In genomic region chr6:160265869-160266476, GRCh38 we compare ENCODE assay signal across 14 cellular contexts. TPM values are rescaled to one million over a fixed set of nuclear protein-coding genes. Genes with fewer than 3 reads are reported as not detected.
DNase-seq lines count a peak whose midpoint lies in the region; ATAC-seq, FAIRE-seq and TF ChIP-seq lines count a peak whose summit lies in the region.
"Had no signal": no experiment of that assay in that cellular context is flagged by ENCODE, and none has a peak within 500 bp of the region (broad histone marks: within the 10 kb centered on the region; RNA-seq: fewer than 3 reads in every experiment).

No MANE protein-coding gene starts in this region.

- no peaks in the 10 kb centered on the region for H3K9me3 ChIP-seq in CD8-positive, alpha-beta T cell (ENCODE audit: low read length)
- H3K9me3 ChIP-seq: right atrium auricular region had no signal

- no peaks in the 10 kb centered on the region for H3K36me3 ChIP-seq in CD8-positive, alpha-beta T cell (ENCODE audit: insufficient read depth, low read length)
- H3K36me3 ChIP-seq: right atrium auricular region had no signal

- no peaks in the 10 kb centered on the region for H3K36me3 Mint-ChIP-seq in CD8-positive, alpha-beta T cell

- intact Hi-C loops in CD8-positive, alpha-beta T cell (cut with DNase I, micrococcal nuclease), result no loop called here

- no peaks in the 10 kb centered on the region for H3K9me3 Mint-ChIP-seq in CD8-positive, alpha-beta T cell
- H3K9me3 Mint-ChIP-seq: activated B cell treated with CpG ODN at 0.5 μM for 24 hours had no signal

- H3K27ac ChIP-seq in CD8-positive, alpha-beta T cell (ENCODE audit: low read depth, low read length), result no peak overlapping the region
- H3K27ac ChIP-seq: right atrium auricular region had no signal

- POLR2A ChIA-PET in CD8-positive, alpha-beta T cell (lab: Charles Lee), result no interaction called here

- peaks cover 4% of the 10 kb centered on the region for H3K4me1 Mint-ChIP-seq in CD8-positive, alpha-beta T cell (ENCODE audit: low read depth)
- H3K4me1 Mint-ChIP-seq: activated B cell treated with CpG ODN at 0.5 μM for 24 hours had no signal

- H3K4me3 ChIP-seq in CD8-positive, alpha-beta T cell (ENCODE audit: low read depth, low read length), result no peak overlapping the region
- H3K4me3 ChIP-seq: right atrium auricular region had no signal

- peak; percentile 47 for FAIRE-seq in GM19239 (lab: Jason Lieb, UNC)
- FAIRE-seq: colon had no signal

- no peak overlapping the region for H3K27ac Mint-ChIP-seq in CD8-positive, alpha-beta T cell
- H3K27ac Mint-ChIP-seq: activated B cell treated with CpG ODN at 0.5 μM for 24 hours, B cell had no signal

- DNase-seq in CD8-positive, alpha-beta T cell, result no peak
- DNase-seq in GM19239 (ENCODE audit: insufficient read length, low spot score) (no peak), NCI-H2171 (lab: John Stamatoyannopoulos, UW) (no peak), HPDE6-E6E7 (ENCODE audit: extremely low spot score) (no peak)
- DNase-seq in effector CD8-positive, alpha-beta T cell (lab: John Stamatoyannopoulos, UW), result no peak
- DNase-seq: activated B cell treated with CpG ODN at 0.5 μM for 24 hours, glutamatergic neuron, mesenchymal stem cell had no signal

- no peak for TF ChIP-seq CTCF in CD8-positive, alpha-beta T cell (IDR thresholded peaks at IDR 0.05)

- ATAC-seq in CD8-positive, alpha-beta T cell, result no peak
- ATAC-seq in HG02840 (IDR thresholded peaks at IDR 0.05; ENCODE audit: low FRiP score, unreplicated experiment) (peak; percentile 66), HG03571 (IDR thresholded peaks at IDR 0.05; ENCODE audit: unreplicated experiment) (peak; percentile 73), HG03039 (IDR thresholded peaks at IDR 0.05; ENCODE audit: unreplicated experiment) (no peak)

- H3K27me3 Mint-ChIP-seq in CD8-positive, alpha-beta T cell (ENCODE audit: low read depth), result peaks cover 12% of the 10 kb centered on the region

- peak overlapping the region; percentile 27 for H3K4me3 Mint-ChIP-seq in CD8-positive, alpha-beta T cell
- H3K4me3 Mint-ChIP-seq: activated B cell treated with CpG ODN at 0.5 μM for 24 hours, B cell had no signal

- CTCF ChIA-PET in CD8-positive, alpha-beta T cell (lab: Charles Lee), result interaction anchor here (0.6 kb wide), 1 partner anchor 9 kb away, joined by 4 read pairs; no protein-coding TSS in a partner anchor

- no peaks in the 10 kb centered on the region for H3K4me1 ChIP-seq in CD8-positive, alpha-beta T cell (ENCODE audit: insufficient read depth, low read length)
- H3K4me1 ChIP-seq: right atrium auricular region had no signal

- H3K27me3 ChIP-seq in CD8-positive, alpha-beta T cell (ENCODE audit: insufficient read depth, low read length), result no peaks in the 10 kb centered on the region
- H3K27me3 ChIP-seq: right atrium auricular region had no signal

RNA-seq across cellular contexts. Expression of gene SLC22A2, which starts 7.4 kb away (rescaled TPM):
- not detected for total RNA-seq in CD8-positive, alpha-beta T cell
- total RNA-seq: activated B cell treated with CpG ODN at 0.5 μM for 24 hours, B cell, right atrium auricular region had no signal

Comparison
In these comparisons a context has a peak if more than half of its experiments do, and no peak if none do; other contexts are left out.
1. ATAC-seq: peak in HG02840 (single experiment) and HG03571 (single experiment); none in CD8-positive, alpha-beta T cell (single experiment) and HG03039 (single experiment).